24 cellular contexts compared by ENCODE assay signal in genomic region chr14:38129192-38129591, GRCh38.
"Had no signal": no experiment of that assay in that cellular context is flagged by ENCODE, and none has a peak within 500 bp of the region (broad histone marks: within the 10 kb centered on the region; RNA-seq: fewer than 3 reads in every experiment).

No MANE protein-coding gene starts in this region.

- H3K27me3 Mint-ChIP-seq: stimulated activated memory B cell treated with anti-CD40 and anti-IgM and Interleukin-4, amounts not matched to agents 10 μg/mL and 1 μg/mL and 100 μg/mL, for 72 hours; stimulated activated naive CD8-positive, alpha-beta T cell treated with anti-CD3 and anti-CD28 coated beads, Interleukin-15, Interleukin-2, amounts not matched to agents 100 ng/mL and 50 ng/mL, for 24 hours had no signal

- H3K4me1 ChIP-seq: esophagus squamous epithelium, heart right ventricle, left lung, psoas muscle, sigmoid colon, suprapubic skin, transverse colon, upper lobe of right lung, uterus had no signal

- H3K36me3 Mint-ChIP-seq: natural killer cell; stimulated activated memory B cell treated with anti-CD40 and anti-IgM and Interleukin-4, amounts not matched to agents 10 μg/mL and 1 μg/mL and 100 μg/mL, for 72 hours had no signal

- H3K9me3 Mint-ChIP-seq: natural killer cell; stimulated activated memory B cell treated with anti-CD40 and anti-IgM and Interleukin-4, amounts not matched to agents 10 μg/mL and 1 μg/mL and 100 μg/mL, for 72 hours; stimulated activated naive CD8-positive, alpha-beta T cell treated with anti-CD3 and anti-CD28 coated beads, Interleukin-15, Interleukin-2, amounts not matched to agents 100 ng/mL and 50 ng/mL, for 24 hours had no signal

- H3K4me1 Mint-ChIP-seq: stimulated activated memory B cell treated with anti-CD40 and anti-IgM and Interleukin-4, amounts not matched to agents 10 μg/mL and 1 μg/mL and 100 μg/mL, for 72 hours had no signal

- ATAC-seq: heart right ventricle; left cardiac atrium; left lung; natural killer cell; psoas muscle; right cardiac atrium; stimulated activated memory B cell treated with anti-CD40 and anti-IgM and Interleukin-4, amounts not matched to agents 10 μg/mL and 1 μg/mL and 100 μg/mL, for 72 hours; upper lobe of right lung had no signal

- H3K27me3 ChIP-seq: esophagus squamous epithelium, heart right ventricle, left lung, ovary, sigmoid colon, suprapubic skin, transverse colon, upper lobe of right lung, uterus had no signal

- H3K4me3 Mint-ChIP-seq: natural killer cell; stimulated activated memory B cell treated with anti-CD40 and anti-IgM and Interleukin-4, amounts not matched to agents 10 μg/mL and 1 μg/mL and 100 μg/mL, for 72 hours; stimulated activated naive CD8-positive, alpha-beta T cell treated with anti-CD3 and anti-CD28 coated beads, Interleukin-15, Interleukin-2, amounts not matched to agents 100 ng/mL and 50 ng/mL, for 24 hours had no signal

- H3K27ac ChIP-seq: coronary artery, esophagus squamous epithelium, heart right ventricle, left lung, ovary, psoas muscle, sigmoid colon, suprapubic skin, transverse colon, upper lobe of right lung, uterus had no signal

- H3K36me3 ChIP-seq: esophagus squamous epithelium, heart right ventricle, left lung, ovary, sigmoid colon, suprapubic skin, transverse colon, upper lobe of right lung, uterus had no signal

- DNase-seq: dermis blood vessel endothelial cell; effector memory CD4-positive, alpha-beta T cell; esophagus squamous epithelium; foreskin melanocyte; glutamatergic neuron; heart right ventricle; hippocampal formation; left cardiac atrium; mesendoderm; midbrain; natural killer cell; occipital lobe; ovary; psoas muscle; right cardiac atrium; sigmoid colon; transverse colon; upper lobe of right lung; uterus had no signal

- H3K9me3 ChIP-seq: esophagus squamous epithelium, left lung, ovary, psoas muscle, sigmoid colon, transverse colon, upper lobe of right lung, uterus had no signal

- H3K4me3 ChIP-seq: coronary artery, esophagus squamous epithelium, heart right ventricle, left lung, ovary, psoas muscle, sigmoid colon, suprapubic skin, transverse colon, upper lobe of right lung, uterus had no signal

- H3K27ac Mint-ChIP-seq: stimulated activated memory B cell treated with anti-CD40 and anti-IgM and Interleukin-4, amounts not matched to agents 10 μg/mL and 1 μg/mL and 100 μg/mL, for 72 hours; stimulated activated naive CD8-positive, alpha-beta T cell treated with anti-CD3 and anti-CD28 coated beads, Interleukin-15, Interleukin-2, amounts not matched to agents 100 ng/mL and 50 ng/mL, for 24 hours had no signal
